In genomic region chr22:29030618-29031235, GRCh38 we compare ENCODE assay signal across 8 cellular contexts. TPM values are rescaled to one million over a fixed set of nuclear protein-coding genes. Genes with fewer than 3 reads are reported as not detected.
DNase-seq lines count a peak whose midpoint lies in the region; ATAC-seq, FAIRE-seq and TF ChIP-seq lines count a peak whose summit lies in the region.

No MANE protein-coding gene starts in this region.

- H3K27ac Mint-ChIP-seq in MCF 10A (ENCODE audit: low read depth, unreplicated experiment) = peak overlapping the region; percentile 97

- intact Hi-C loops in MCF 10A (cut with micrococcal nuclease) = loop anchor here (1.0 to 5.0 kb wide), 2 partner anchors 133 to 147 kb away; partner anchors contain the start of gene ZNRF3

- no peak for ATAC-seq in GM21447 (IDR thresholded peaks at IDR 0.05; ENCODE audit: unreplicated experiment)

- DNase-seq in COLO829 (ENCODE audit: low spot score) (peak; percentile 94), NCI-H1092 (lab: John Stamatoyannopoulos, UW) (peak; percentile 62), MCF 10A (ENCODE audit: unreplicated experiment) (peak; percentile 91), retinal pigment epithelial cell (ENCODE audit: low read depth) (peak; percentile 87), D721Med (ENCODE audit: insufficient read length, low spot score) (no peak), T1000 (lab: John Stamatoyannopoulos, UW) (no peak)

- H3K27me3 Mint-ChIP-seq in MCF 10A (ENCODE audit: insufficient read depth, unreplicated experiment) = no peaks in the 10 kb centered on the region

- peak overlapping the region; percentile 83 for H3K4me3 Mint-ChIP-seq in MCF 10A (ENCODE audit: unreplicated experiment)

- peaks cover 22% of the 10 kb centered on the region for H3K4me1 Mint-ChIP-seq in MCF 10A (ENCODE audit: insufficient read depth, unreplicated experiment)

- H3K4me3 ChIP-seq in iPS-11a (ENCODE audit: low read depth, low read length) (peak overlapping the region; percentile 5), retinal pigment epithelial cell (ENCODE audit: low read length) (peak overlapping the region; percentile 55)

- H3K36me3 Mint-ChIP-seq in MCF 10A (ENCODE audit: insufficient read depth, unreplicated experiment) = no peaks in the 10 kb centered on the region

- BruUV-seq in MCF 10A (replicated peaks; lab: Mats Ljungman, UMichigan) = no TSS peak

- CTCF ChIA-PET in MCF 10A (lab: Yijun Ruan, JAX) = interaction anchor here (0.7 to 3.4 kb wide), 5 partner anchors 10 to 175 kb away, joined by 3 to 21 read pairs (median 6); no protein-coding TSS in a partner anchor

- TF ChIP-seq CTCF in MCF 10A (IDR thresholded peaks at IDR 0.05; ENCODE audit: unreplicated experiment) (no peak), retinal pigment epithelial cell (conservative IDR thresholded peaks at IDR 0.05; ENCODE audit: low read depth, low read length) (no peak), D721Med (IDR thresholded peaks at IDR 0.05; ENCODE audit: insufficient read depth, missing control alignments) (no peak)

- no peaks in the 10 kb centered on the region for H3K9me3 Mint-ChIP-seq in MCF 10A (ENCODE audit: unreplicated experiment)

- POLR2A ChIA-PET in MCF 10A (lab: Yijun Ruan, JAX) = interaction anchor here (0.6 to 2.4 kb wide), 12 partner anchors 10 to 324 kb away, joined by 3 to 11 read pairs (median 4); no protein-coding TSS in a partner anchor

- FAIRE-seq in D721Med (lab: Jason Lieb, UNC) = no peak

RNA-seq across cellular contexts. Expression of gene C22orf31, which starts 30.9 kb away (rescaled TPM):
- total RNA-seq in MCF 10A (2022) = not detected in 2 replicates

RNA-seq across cellular contexts. Expression of gene KREMEN1, which starts 42.1 kb away (rescaled TPM):
- 3.6 and 4.2 TPM in 2 replicates for total RNA-seq in MCF 10A (2022)

Comparison
In these comparisons a context has a peak if more than half of its experiments do, and no peak if none do; other contexts are left out.
1. DNase-seq: peak in COLO829 (single experiment), NCI-H1092 (single experiment), MCF 10A (single experiment) and retinal pigment epithelial cell (single experiment); none in D721Med (single experiment) and T1000 (single experiment).